ENCODE assay signal across 17 cellular contexts in the genomic region with DNA sequence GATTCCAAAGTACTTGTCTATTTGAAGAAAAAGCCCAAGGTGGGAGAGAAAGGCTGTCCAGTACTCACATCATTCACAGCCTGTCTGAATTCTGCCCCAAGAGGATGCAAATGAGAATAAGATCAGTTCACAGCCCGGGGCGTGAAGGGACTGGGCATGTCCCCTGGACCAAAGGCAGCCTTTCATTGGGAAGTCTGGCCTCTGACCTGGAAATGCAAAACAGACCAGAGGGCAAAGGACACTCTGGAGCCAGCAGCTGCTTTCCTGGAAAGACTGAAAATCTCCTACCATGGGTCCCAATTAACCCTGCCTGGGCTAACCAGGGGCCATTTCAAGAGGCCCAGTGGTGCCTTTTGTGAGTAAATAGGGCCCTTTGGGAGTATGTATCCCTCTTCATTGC.
DNase-seq lines count a peak whose midpoint lies in the region; ATAC-seq and TF ChIP-seq lines count a peak whose summit lies in the region.
"Had no signal": no experiment of that assay in that cellular context is flagged by ENCODE, and none has a peak within 500 bp of the region (broad histone marks: within the 10 kb centered on the region; RNA-seq: fewer than 3 reads in every experiment).

No MANE protein-coding gene starts in this region.

- H3K4me3 Mint-ChIP-seq in glutamatergic neuron (ENCODE audit: unreplicated experiment) (no peak overlapping the region), neural crest cell (peak overlapping the region; percentile 81)

- 82 to 97% (median 89%) methylated on average over 2 of the region's 2 CpGs for WGBS in ovary, 3 donors

- TF ChIP-seq CTCF in glutamatergic neuron (IDR thresholded peaks at IDR 0.05; ENCODE audit: partially characterized antibody, unreplicated experiment) (no peak), neural crest cell (conservative IDR thresholded peaks at IDR 0.05) (no peak), ovary (IDR thresholded peaks at IDR 0.05) (no peak)

- no peaks in the 10 kb centered on the region for H3K36me3 ChIP-seq in ovary

- H3K4me3 ChIP-seq in ovary = no peak overlapping the region
- H3K4me3 ChIP-seq: GM12878 had no signal

- no peaks in the 10 kb centered on the region for H3K27me3 ChIP-seq in ovary

- H3K4me1 ChIP-seq in ovary (ENCODE audit: insufficient read depth) = peaks cover 3% of the 10 kb centered on the region

- H3K27me3 Mint-ChIP-seq in glutamatergic neuron (ENCODE audit: unreplicated experiment) = peaks cover 2% of the 10 kb centered on the region
- H3K27me3 Mint-ChIP-seq in neural crest cell (ENCODE audit: low read depth) = no peaks in the 10 kb centered on the region

- DNase-seq in NCI-H146 (lab: John Stamatoyannopoulos, UW) (peak; percentile 38), NCI-H146 treated with DMSO at 0.1 percent for 48 hours (lab: John Stamatoyannopoulos, UW; ENCODE audit: unreplicated experiment) (no peak), glutamatergic neuron (peak; percentile 55), neural crest cell (ENCODE audit: low read depth, low spot score) (peak; percentile 69), ovary (no peak), NCI-H2196 treated with DMSO at 0.1 percent for 48 hours (lab: John Stamatoyannopoulos, UW; ENCODE audit: unreplicated experiment) (no peak), NCI-H187 (lab: John Stamatoyannopoulos, UW) (no peak)
- DNase-seq: 8988T, C1 segment of cervical spinal cord, COR-L47, NCI-H1436 treated with DMSO at 0.1 percent for 48 hours, NCI-H2107, NCI-H748 treated with DMSO at 0.1 percent for 48 hours had no signal

- H3K27ac ChIP-seq in ovary = no peak overlapping the region

- TF ChIP-seq POLR2A in ovary (IDR thresholded peaks at IDR 0.05) = no peak

- H3K36me3 Mint-ChIP-seq in glutamatergic neuron (ENCODE audit: unreplicated experiment) (no peaks in the 10 kb centered on the region), neural crest cell (ENCODE audit: low read depth) (no peaks in the 10 kb centered on the region)

- H3K9me3 ChIP-seq in ovary = no peaks in the 10 kb centered on the region

- H3K4me1 Mint-ChIP-seq in glutamatergic neuron (ENCODE audit: low read depth, unreplicated experiment) = peaks cover 15% of the 10 kb centered on the region
- peaks cover 44% of the 10 kb centered on the region for H3K4me1 Mint-ChIP-seq in neural crest cell

- H3K27ac Mint-ChIP-seq in glutamatergic neuron (ENCODE audit: unreplicated experiment) (peak overlapping the region; percentile 69), neural crest cell (ENCODE audit: unreplicated experiment) (peak overlapping the region; percentile 83)

- intact Hi-C loops in ovary (cut with DNase I) = no loop called here

- H3K9me3 Mint-ChIP-seq in glutamatergic neuron (ENCODE audit: unreplicated experiment) = peaks cover 2% of the 10 kb centered on the region
- peaks cover 2% of the 10 kb centered on the region for H3K9me3 Mint-ChIP-seq in neural crest cell

- no peak for TF ChIP-seq EP300 in ovary (IDR thresholded peaks at IDR 0.05)

- ATAC-seq in HG02763 (IDR thresholded peaks at IDR 0.05; ENCODE audit: unreplicated experiment) = no peak
- ATAC-seq: GM12878, HCT116, Panc1 had no signal

Comparison
In these comparisons a context has a peak if more than half of its experiments do, and no peak if none do; other contexts are left out.
1. DNase-seq: peak in NCI-H146 (single experiment), glutamatergic neuron (single experiment) and neural crest cell (single experiment); none in NCI-H146 treated with DMSO at 0.1 percent for 48 hours (single experiment), ovary (0 of 5), NCI-H2196 treated with DMSO at 0.1 percent for 48 hours (single experiment) and NCI-H187 (0 of 2).